In genomic region chr6:89144358-89145041, GRCh38 we compare ENCODE assay signal across 8 cellular contexts. TPM values are rescaled to one million over a fixed set of nuclear protein-coding genes. Genes with fewer than 3 reads are reported as not detected.
DNase-seq lines count a peak whose midpoint lies in the region; ATAC-seq, FAIRE-seq and TF ChIP-seq lines count a peak whose summit lies in the region.

No MANE protein-coding gene starts in this region.

- no peaks in the 10 kb centered on the region for H3K27me3 Mint-ChIP-seq in mesothelial cell of epicardium (ENCODE audit: low read depth)

- H3K9me3 Mint-ChIP-seq in mesothelial cell of epicardium = no peaks in the 10 kb centered on the region

- peak overlapping the region; percentile 22 for H3K4me3 Mint-ChIP-seq in mesothelial cell of epicardium

- ATAC-seq in GM21447 (IDR thresholded peaks at IDR 0.05; ENCODE audit: unreplicated experiment) = peak; percentile 29

- no peak for TF ChIP-seq POLR2A in GM12891 (IDR thresholded peaks at IDR 0.05; ENCODE audit: low read depth, low read length)

- no peak for TF ChIP-seq CTCF in LNCaP clone FGC (IDR thresholded peaks at IDR 0.05; ENCODE audit: control insufficient read depth, extremely low read depth, insufficient read depth)
- TF ChIP-seq CTCF in mesothelial cell of epicardium (IDR thresholded peaks at IDR 0.05; ENCODE audit: unreplicated experiment) = no peak
- TF ChIP-seq CTCF in foreskin fibroblast (IDR thresholded peaks at IDR 0.05; ENCODE audit: low read depth, low read length) = no peak

- H3K36me3 Mint-ChIP-seq in mesothelial cell of epicardium = peaks cover 1% of the 10 kb centered on the region

- FAIRE-seq in GM12891 (lab: Jason Lieb, UNC) = peak; percentile 92
- FAIRE-seq in frontal cortex (lab: Jason Lieb, UNC) = no peak

- peaks cover 43% of the 10 kb centered on the region for H3K4me1 Mint-ChIP-seq in mesothelial cell of epicardium

- DNase-seq in GM12891 (ENCODE audit: insufficient read length, low spot score) (peak; percentile 28), LNCaP clone FGC (ENCODE audit: low read depth) (peak; percentile 50), mesothelial cell of epicardium (ENCODE audit: low spot score in 2 of 2, unreplicated experiment in 2 of 2) (no peak), frontal cortex (ENCODE audit: low spot score in 2 of 2) (no peak), NCI-H446 (lab: John Stamatoyannopoulos, UW) (no peak), foreskin fibroblast (no peak)
- no peak for DNase-seq in activated CD8-positive, alpha-beta memory T cell treated with anti-CD3 and anti-CD28 coated beads for 24 hours

- H3K27ac Mint-ChIP-seq in mesothelial cell of epicardium = peak overlapping the region; percentile 87

- H3K4me3 ChIP-seq in LNCaP clone FGC (ENCODE audit: low read depth, low read length) (no peak overlapping the region), foreskin fibroblast (ENCODE audit: low read depth in 1 of 2, low read length in 2 of 2) (no peak overlapping the region)

TF ChIP-seq in GM12891, 5 proteins besides CTCF, POLR2A, EP300 and RAD21:
- TF ChIP-seq POLR2AphosphoS5 (IDR thresholded peaks at IDR 0.05; ENCODE audit: low read depth, low read length) = no peak
- TF ChIP-seq POU2F2 (IDR thresholded peaks at IDR 0.05; ENCODE audit: low read depth, low read length) = peak; percentile 73; the same call in 1 of the 2 replicates

RNA-seq across cellular contexts. Expression of gene PM20D2, which starts 1.4 kb away (rescaled TPM):
- 4.0 TPM for polyA plus RNA-seq in GM12891 (2012; ENCODE audit: low read depth, missing spikeins)
- total RNA-seq in mesothelial cell of epicardium (13.0 to 13.8 TPM (median 13.7 TPM) in 3 replicates), frontal cortex (19.6 TPM)

RNA-seq across cellular contexts. Expression of gene SRSF12, which starts 26.6 kb away (rescaled TPM):
- 0.30 TPM for polyA plus RNA-seq in GM12891 (2012; ENCODE audit: low read depth, missing spikeins)
- 11.5 to 14.7 TPM (median 12.4 TPM) in 3 replicates for total RNA-seq in mesothelial cell of epicardium
- 36.7 TPM for total RNA-seq in frontal cortex

Comparison
In these comparisons a context has a peak if more than half of its experiments do, and no peak if none do; other contexts are left out.
1. DNase-seq: peak in GM12891 (single experiment) and LNCaP clone FGC (single experiment); none in mesothelial cell of epicardium (0 of 2), frontal cortex (0 of 2), activated CD8-positive, alpha-beta memory T cell treated with anti-CD3 and anti-CD28 coated beads for 24 hours (single experiment), NCI-H446 (0 of 2) and foreskin fibroblast (0 of 2).